Comparison of ENCODE assay signal across 20 cellular contexts in the genomic region with DNA sequence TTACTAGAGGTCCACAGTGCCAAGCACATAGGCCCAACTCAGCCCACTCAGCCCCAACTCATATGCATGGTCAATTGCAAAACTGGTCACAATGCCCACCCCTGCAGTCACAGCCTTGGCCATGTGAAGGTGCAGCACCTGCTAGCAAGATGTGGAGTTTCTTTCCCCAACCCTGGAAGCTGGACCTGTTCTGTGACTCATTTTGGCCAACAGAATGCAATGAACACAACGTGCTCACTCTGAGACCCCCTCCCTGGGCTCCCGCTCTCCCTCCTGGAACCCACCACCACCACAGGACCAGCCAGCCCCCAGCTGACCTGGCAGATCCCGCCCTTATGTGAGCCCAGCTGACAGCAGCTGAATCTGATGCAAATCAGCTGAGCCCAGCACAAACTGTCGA. TPM values are rescaled to one million over a fixed set of nuclear protein-coding genes. Genes with fewer than 3 reads are reported as not detected.
"Had no signal": no experiment of that assay in that cellular context is flagged by ENCODE, and none has a peak within 500 bp of the region (broad histone marks: within the 10 kb centered on the region; RNA-seq: fewer than 3 reads in every experiment).

No MANE protein-coding gene starts in this region.

- H3K4me2 ChIP-seq: SK-N-SH had no signal

- H3K4me1 Mint-ChIP-seq: natural killer cell, T-cell had no signal

- H3K9me3 ChIP-seq: heart right ventricle, mucosa of descending colon, prostate gland, SK-N-SH, thoracic aorta had no signal

- H3K27ac ChIP-seq: brain microvascular endothelial cell, epithelial cell of prostate, heart right ventricle, prostate gland, thoracic aorta, VCaP had no signal

- H3K27me3 ChIP-seq: brain microvascular endothelial cell had no signal

- FAIRE-seq: frontal cortex had no signal

- H3K27ac Mint-ChIP-seq: activated T-helper 1 cell treated with anti-CD3 and anti-CD28 coated beads, Interleukin-12 subunit alpha, Interleukin-12 subunit beta, Interleukin-2, Interleukin-4 antibody, amounts not matched to agents 30 ng/mL and 10 ng/mL and 1 ng/mL, durations not matched to agents 14 hours and 24 hours and 36 hours; effector memory CD8-positive, alpha-beta T cell; natural killer cell; T-cell had no signal

- H3K36me3 ChIP-seq: brain microvascular endothelial cell, heart right ventricle, prostate gland, thoracic aorta had no signal

- H3K36me3 Mint-ChIP-seq: natural killer cell, T-cell had no signal

- ATAC-seq: effector memory CD8-positive, alpha-beta T cell; heart right ventricle; mucosa of descending colon; natural killer cell; right cardiac atrium; T-cell had no signal

- H3K4me3 Mint-ChIP-seq: activated T-helper 1 cell treated with anti-CD3 and anti-CD28 coated beads, Interleukin-12 subunit alpha, Interleukin-12 subunit beta, Interleukin-2, Interleukin-4 antibody, amounts not matched to agents 30 ng/mL and 10 ng/mL and 1 ng/mL, durations not matched to agents 14 hours and 24 hours and 36 hours; effector memory CD8-positive, alpha-beta T cell; natural killer cell; T-cell had no signal

- H3K4me1 ChIP-seq: heart right ventricle, prostate gland had no signal

- H3K4me3 ChIP-seq: heart right ventricle, mucosa of descending colon, prostate gland, thoracic aorta had no signal

- DNase-seq: activated naive CD4-positive, alpha-beta T cell treated with Interleukin-2 at 50 U/mL for 16 hours; anterior cingulate cortex; brain microvascular endothelial cell; dermis blood vessel endothelial cell; effector memory CD8-positive, alpha-beta T cell; natural killer cell; nucleus accumbens; right cardiac atrium; SK-N-SH; stimulated activated CD4-positive, alpha-beta T cell treated with anti-CD3 and anti-CD28 coated beads, Interleukin-1b, Interleukin-23, amount 100 ng/mL, for 48 hours had no signal

- H3K9me3 Mint-ChIP-seq: activated T-helper 1 cell treated with anti-CD3 and anti-CD28 coated beads, Interleukin-12 subunit alpha, Interleukin-12 subunit beta, Interleukin-2, Interleukin-4 antibody, amounts not matched to agents 30 ng/mL and 10 ng/mL and 1 ng/mL, durations not matched to agents 14 hours and 24 hours and 36 hours; effector memory CD8-positive, alpha-beta T cell; natural killer cell; T-cell had no signal

- H3K9ac ChIP-seq: SK-N-SH had no signal

RNA-seq across cellular contexts. Expression of a gene that starts 34.4 kb away (rescaled TPM):
- total RNA-seq: activated CD8-positive, alpha-beta memory T cell treated with anti-CD3 and anti-CD28 coated beads for 36 hours; activated T-helper 1 cell treated with anti-CD3 and anti-CD28 coated beads, Interleukin-12 subunit alpha, Interleukin-12 subunit beta, Interleukin-2, Interleukin-4 antibody, amounts not matched to agents 30 ng/mL and 10 ng/mL and 1 ng/mL, durations not matched to agents 14 hours and 24 hours and 36 hours; dermis blood vessel endothelial cell; natural killer cell had no signal
